ENCODE assay signal across 8 cellular contexts in genomic region chr6:45420083-45420908, GRCh38. TPM values are rescaled to one million over a fixed set of nuclear protein-coding genes. Genes with fewer than 3 reads are reported as not detected.
DNase-seq lines count a peak whose midpoint lies in the region; ATAC-seq and TF ChIP-seq lines count a peak whose summit lies in the region.

No MANE protein-coding gene starts in this region.

- CTCF ChIA-PET in HCT116 (lab: Charles Lee), result interaction anchor here (0.7 to 2.7 kb wide), 7 partner anchors 294 to 945 kb away, joined by 3 to 18 read pairs (median 3); no protein-coding TSS in a partner anchor

- H3K27me3 ChIP-seq in HCT116 (ENCODE audit: insufficient read depth, low read length) (peaks cover 18% of the 10 kb centered on the region), mucosa of rectum (ENCODE audit: control insufficient read depth in 2 of 2, insufficient read depth in 2 of 2, low read length in 2 of 2) (peaks cover 25 to 47% of the 10 kb centered on the region in 2 donors)

- H3K4me1 ChIP-seq in HCT116 (ENCODE audit: control insufficient read depth in 1 of 2, insufficient read depth in 2 of 2, low read length in 2 of 2), result peaks cover 8 to 40% of the 10 kb centered on the region in 2 experiments
- peaks cover 8 to 21% of the 10 kb centered on the region in 2 donors for H3K4me1 ChIP-seq in mucosa of rectum (ENCODE audit: control insufficient read depth in 2 of 2, insufficient read depth in 2 of 2, low read length in 2 of 2)

- H4K20me1 ChIP-seq in HCT116 (ENCODE audit: insufficient read depth), result no peaks in the 10 kb centered on the region

- H3K4me3 Mint-ChIP-seq in central memory CD8-positive, alpha-beta T cell, result peak overlapping the region; percentile 98
- H3K4me3 Mint-ChIP-seq in stimulated activated naive CD8-positive, alpha-beta T cell treated with anti-CD3 and anti-CD28 coated beads, Interleukin-15, Interleukin-2, amounts not matched to agents 100 ng/mL and 50 ng/mL, for 24 hours, result peak overlapping the region; percentile 95

- H3K27me3 Mint-ChIP-seq in central memory CD8-positive, alpha-beta T cell, result peaks cover 32% of the 10 kb centered on the region
- H3K27me3 Mint-ChIP-seq in stimulated activated naive CD8-positive, alpha-beta T cell treated with anti-CD3 and anti-CD28 coated beads, Interleukin-15, Interleukin-2, amounts not matched to agents 100 ng/mL and 50 ng/mL, for 24 hours, result peaks cover 25% of the 10 kb centered on the region

- H3K27ac ChIP-seq in HCT116 (ENCODE audit: low read depth, low read length) (no peak overlapping the region), mucosa of rectum (ENCODE audit: low read depth in 2 of 2, low read length in 2 of 2) (peak overlapping the region; percentile 65 to 75)

- H3K9ac ChIP-seq in HCT116 (ENCODE audit: low read length) (no peak overlapping the region), mucosa of rectum (ENCODE audit: low read depth in 1 of 2, low read length in 2 of 2) (peak overlapping the region; percentile 10 to 56)

- H2AFZ ChIP-seq in HCT116 (ENCODE audit: low read depth, low read length, poor library complexity, severe bottlenecking), result peak overlapping the region; percentile 95

- no peaks in the 10 kb centered on the region for H3K9me2 ChIP-seq in HCT116 (ENCODE audit: insufficient read depth)

- TF ChIP-seq CTCF in HCT116 (IDR thresholded peaks at IDR 0.05 in 2 of 3, conservative IDR thresholded peaks at IDR 0.05 in 1 of 3; ENCODE audit: borderline replicate concordance in 1 of 3, insufficient read depth in 1 of 3, low read depth in 2 of 3, low read length in 2 of 3), result no peak

- peaks cover 50% of the 10 kb centered on the region for H3K4me1 Mint-ChIP-seq in central memory CD8-positive, alpha-beta T cell
- H3K4me1 Mint-ChIP-seq in stimulated activated naive CD8-positive, alpha-beta T cell treated with anti-CD3 and anti-CD28 coated beads, Interleukin-15, Interleukin-2, amounts not matched to agents 100 ng/mL and 50 ng/mL, for 24 hours (ENCODE audit: low read depth), result peaks cover 75% of the 10 kb centered on the region

- no peaks in the 10 kb centered on the region for H3K9me3 ChIP-seq in HCT116 (ENCODE audit: control insufficient read depth in 1 of 2, insufficient read depth in 1 of 2, low read depth in 1 of 2, low read length in 2 of 2)
- H3K9me3 ChIP-seq in mucosa of rectum (ENCODE audit: control insufficient read depth in 2 of 2, low read length in 2 of 2), result no peaks in the 10 kb centered on the region

- ATAC-seq in HCT116 (no peak), HG03045 (IDR thresholded peaks at IDR 0.05; ENCODE audit: unreplicated experiment) (no peak), HG02759 (IDR thresholded peaks at IDR 0.05; ENCODE audit: unreplicated experiment) (no peak)
- peak; percentile 37 for ATAC-seq in central memory CD8-positive, alpha-beta T cell (replicated peaks; ENCODE audit: extremely low read depth, poor library complexity, severe bottlenecking)

- POLR2A ChIA-PET in HCT116 (lab: Charles Lee), result interaction anchor here (1.0 kb wide), 1 partner anchor 790 kb away, joined by 5 read pairs; no protein-coding TSS in a partner anchor

- no peak for TF ChIP-seq RAD21 in HCT116 (IDR thresholded peaks at IDR 0.05; ENCODE audit: low read depth)

- peak overlapping the region; percentile 36 to 47; a peak in 2 of 4 replicates for H3K4me3 ChIP-seq in HCT116 (replicated peaks in 1 of 2; ENCODE audit: low read depth in 1 of 2, low read length in 2 of 2)
- peak overlapping the region; percentile 50 to 73 for H3K4me3 ChIP-seq in mucosa of rectum (ENCODE audit: low read length in 2 of 2)

- RAD21 ChIA-PET in HCT116 (lab: Charles Lee; ENCODE audit: low non-redundant PET in 1 of 2, low total read pairs in 2 of 2, uncharacterized antibody in 2 of 2, unreplicated experiment in 2 of 2), result interaction anchor here (0.9 to 1.6 kb wide), 4 partner anchors 294 to 945 kb away, joined by 3 to 8 read pairs (median 4); no protein-coding TSS in a partner anchor

- H3K36me3 ChIP-seq in HCT116 (ENCODE audit: control insufficient read depth in 1 of 2, insufficient read depth in 2 of 2, low read length in 2 of 2) (no peaks in the 10 kb centered on the region), mucosa of rectum (ENCODE audit: control insufficient read depth in 2 of 2, insufficient read depth in 2 of 2, low read length in 2 of 2) (no peaks in the 10 kb centered on the region)

- H3K4me2 ChIP-seq in HCT116 (ENCODE audit: low read length), result peak overlapping the region; percentile 100

- H3K36me3 Mint-ChIP-seq in central memory CD8-positive, alpha-beta T cell (ENCODE audit: insufficient read depth), result peaks cover 18% of the 10 kb centered on the region
- peaks cover 8% of the 10 kb centered on the region for H3K36me3 Mint-ChIP-seq in stimulated activated naive CD8-positive, alpha-beta T cell treated with anti-CD3 and anti-CD28 coated beads, Interleukin-15, Interleukin-2, amounts not matched to agents 100 ng/mL and 50 ng/mL, for 24 hours (ENCODE audit: low read depth)

- TF ChIP-seq POLR2A in HCT116 (IDR thresholded peaks at IDR 0.05; ENCODE audit: borderline replicate concordance, extremely low read depth, insufficient read depth, insufficient read length), result no peak

- intact Hi-C loops in HCT116 (cut with micrococcal nuclease), result loop anchor here (5.0 kb wide), 1 partner anchor 502 kb away; no protein-coding TSS in a partner anchor

- peak overlapping the region; percentile 95 for H3K27ac Mint-ChIP-seq in central memory CD8-positive, alpha-beta T cell (ENCODE audit: low read depth)
- peak overlapping the region; percentile 96 for H3K27ac Mint-ChIP-seq in stimulated activated naive CD8-positive, alpha-beta T cell treated with anti-CD3 and anti-CD28 coated beads, Interleukin-15, Interleukin-2, amounts not matched to agents 100 ng/mL and 50 ng/mL, for 24 hours

- no peaks in the 10 kb centered on the region for H3K9me3 Mint-ChIP-seq in central memory CD8-positive, alpha-beta T cell
- no peaks in the 10 kb centered on the region for H3K9me3 Mint-ChIP-seq in stimulated activated naive CD8-positive, alpha-beta T cell treated with anti-CD3 and anti-CD28 coated beads, Interleukin-15, Interleukin-2, amounts not matched to agents 100 ng/mL and 50 ng/mL, for 24 hours

- no TSS peak for BruUV-seq in HCT116 (replicated peaks; lab: Mats Ljungman, UMichigan)

- H3K79me2 ChIP-seq in HCT116 (ENCODE audit: insufficient read depth, low read length), result no peaks in the 10 kb centered on the region

- DNase-seq in HCT116 (ENCODE audit: low read depth, low spot score), result no peak
- peak; percentile 27 to 89 (median 58) for DNase-seq in T-helper 2 cell
- peak; percentile 33 to 39 for DNase-seq in central memory CD8-positive, alpha-beta T cell (ENCODE audit: low spot score in 2 of 2)
- DNase-seq in NCI-H774 (lab: John Stamatoyannopoulos, UW), result no peak

TF ChIP-seq in HCT116, 20 proteins besides CTCF, POLR2A, EP300 and RAD21 (continues in another document):
- TF ChIP-seq EGR1 (IDR thresholded peaks at IDR 0.05; ENCODE audit: low read depth), result no peak
- TF ChIP-seq TCF7L2 (IDR thresholded peaks at IDR 0.05; ENCODE audit: borderline replicate concordance, extremely low read depth, insufficient read depth, insufficient read length), result no peak
- TF ChIP-seq ATF3 (IDR thresholded peaks at IDR 0.05), result no peak
- no peak for TF ChIP-seq ZFX (IDR thresholded peaks at IDR 0.05)
- TF ChIP-seq SRF (IDR thresholded peaks at IDR 0.05; ENCODE audit: low read depth), result no peak
- no peak for TF ChIP-seq MAX (IDR thresholded peaks at IDR 0.05)
- no peak for TF ChIP-seq POLR2AphosphoS5 (IDR thresholded peaks at IDR 0.05; ENCODE audit: low read depth, low read length)
- TF ChIP-seq FOSL1 (IDR thresholded peaks at IDR 0.05; ENCODE audit: low read depth), result no peak
- TF ChIP-seq ZBTB33 (IDR thresholded peaks at IDR 0.05; ENCODE audit: extremely low read depth, insufficient replicate concordance, low read length), result no peak

RNA-seq across cellular contexts. Expression of gene SUPT3H, which starts 42.6 kb away (rescaled TPM):
- 7.4 TPM for total RNA-seq in HCT116 (2021; ENCODE audit: unreplicated experiment)
- 11.2 and 12.3 TPM in 2 replicates for polyA plus RNA-seq in HCT116 (2012)

Comparison
In these comparisons a context has a peak if more than half of its experiments do, and no peak if none do; other contexts are left out.
1. DNase-seq: peak in T-helper 2 cell (5 of 5) and central memory CD8-positive, alpha-beta T cell (2 of 2); none in HCT116 (single experiment) and NCI-H774 (single experiment).